In the genomic region with DNA sequence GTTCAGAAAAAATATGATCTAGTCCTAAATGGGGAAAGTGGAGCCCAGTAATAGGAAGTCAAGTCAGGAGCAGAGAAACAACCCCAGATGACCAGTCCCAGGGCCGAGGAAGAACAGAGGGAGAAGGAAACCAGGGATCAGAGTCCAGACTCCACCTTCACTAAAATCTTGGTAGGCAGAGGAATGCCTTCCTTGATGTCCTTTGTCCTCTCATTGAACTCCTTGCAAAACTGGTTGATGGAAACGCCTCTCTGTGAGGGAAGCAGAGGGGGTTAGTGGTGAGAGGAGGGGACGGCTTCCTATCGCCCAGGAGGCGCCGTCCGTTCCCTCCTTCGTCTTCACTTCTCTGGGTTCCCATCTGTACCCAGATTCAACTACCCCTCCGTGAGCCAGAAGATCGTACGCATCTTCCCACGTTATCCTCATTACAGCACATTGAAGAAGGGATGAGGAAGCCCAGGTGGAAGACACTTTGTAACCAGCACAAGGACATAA, we compare ENCODE assay signal across 1 cellular context.
TF ChIP-seq lines count a peak whose summit lies in the region.

No MANE protein-coding gene starts in this region.

TF ChIP-seq in liver, 16 proteins besides CTCF, POLR2A, EP300 and RAD21 (continued from another document):
- TF ChIP-seq GABPA (IDR thresholded peaks at IDR 0.05 in 1 of 2, conservative IDR thresholded peaks at IDR 0.05 in 1 of 2): no peak
- no peak for TF ChIP-seq RXRA (IDR thresholded peaks at IDR 0.05)
- TF ChIP-seq JUND (IDR thresholded peaks at IDR 0.05): no peak
